15 cellular contexts compared by ENCODE assay signal in genomic region chr10:101216207-101216607, GRCh38. TPM values are rescaled to one million over a fixed set of nuclear protein-coding genes. Genes with fewer than 3 reads are reported as not detected.
DNase-seq lines count a peak whose midpoint lies in the region; ATAC-seq and TF ChIP-seq lines count a peak whose summit lies in the region.
"Had no signal": no experiment of that assay in that cellular context is flagged by ENCODE, and none has a peak within 500 bp of the region (broad histone marks: within the 10 kb centered on the region; RNA-seq: fewer than 3 reads in every experiment).

No MANE protein-coding gene starts in this region.

- H3K4me1 ChIP-seq in A673 (ENCODE audit: insufficient read depth, low read length, poor library complexity, severe bottlenecking) (peaks cover 27% of the 10 kb centered on the region), Caco-2 (peaks cover 9% of the 10 kb centered on the region; the same call in 1 of the 2 replicates), sigmoid colon (peaks cover 0 to 50% (median 45%) of the 10 kb centered on the region in 4 donors)

- H3K27me3 ChIP-seq in A673 (replicated peaks; ENCODE audit: insufficient read depth, low read depth, low read length, poor library complexity): peaks cover 69% of the 10 kb centered on the region
- no peaks in the 10 kb centered on the region; the same call in 1 of the 2 replicates for H3K27me3 ChIP-seq in Caco-2 (replicated peaks; ENCODE audit: control insufficient read depth, insufficient read depth, low read length)
- H3K27me3 ChIP-seq in sigmoid colon: peaks cover 67 to 99% (median 98%) of the 10 kb centered on the region in 3 donors

- BruUV-seq in A673 (replicated peaks; lab: Mats Ljungman, UMichigan) (no TSS peak), Caco-2 (replicated peaks; lab: Mats Ljungman, UMichigan) (no TSS peak)

- no peaks in the 10 kb centered on the region for H3K36me3 ChIP-seq in A673 (ENCODE audit: insufficient read depth, low read length, poor library complexity, severe bottlenecking)
- H3K36me3 ChIP-seq in Caco-2 (ENCODE audit: control insufficient read depth, insufficient read depth, low read length): no peaks in the 10 kb centered on the region
- no peaks in the 10 kb centered on the region for H3K36me3 ChIP-seq in sigmoid colon
- H3K36me3 ChIP-seq: prostate gland had no signal

- H3K36me3 Mint-ChIP-seq in Caco-2 (ENCODE audit: insufficient read depth, unreplicated experiment) (no peaks in the 10 kb centered on the region), memory B cell (no peaks in the 10 kb centered on the region)
- no peaks in the 10 kb centered on the region for H3K36me3 Mint-ChIP-seq in activated CD8-positive, alpha-beta T cell treated with anti-CD3 and anti-CD28 coated beads for 36 hours (ENCODE audit: low read depth)

- TF ChIP-seq CTCF in A673 (conservative IDR thresholded peaks at IDR 0.05; ENCODE audit: low read depth, low read length) (no peak), Caco-2 (IDR thresholded peaks at IDR 0.05; ENCODE audit: insufficient read depth in 1 of 2, low read depth in 1 of 2, low read length in 1 of 2, severe bottlenecking in 1 of 2, unreplicated experiment in 1 of 2) (no peak), sigmoid colon (IDR thresholded peaks at IDR 0.05) (no peak)
- no peak for TF ChIP-seq CTCF in activated CD8-positive, alpha-beta T cell treated with anti-CD3 and anti-CD28 coated beads for 36 hours (IDR thresholded peaks at IDR 0.05)

- H3K4me3 ChIP-seq in A673 (ENCODE audit: low read depth, low read length, poor library complexity, severe bottlenecking): peak overlapping the region; percentile 29
- no peak overlapping the region for H3K4me3 ChIP-seq in Caco-2 (ENCODE audit: low read depth, low read length)
- H3K4me3 ChIP-seq in sigmoid colon: no peak overlapping the region
- H3K4me3 ChIP-seq: prostate gland had no signal

- H3K9me3 ChIP-seq in A673 (ENCODE audit: low read depth, low read length, poor library complexity, severe bottlenecking) (no peaks in the 10 kb centered on the region), Caco-2 (no peaks in the 10 kb centered on the region), sigmoid colon (no peaks in the 10 kb centered on the region)
- H3K9me3 ChIP-seq: prostate gland had no signal

- POLR2A ChIA-PET in A673 (lab: Charles Lee; ENCODE audit: low non-redundant PET) (no interaction called here), Caco-2 (lab: Charles Lee) (no interaction called here)
- POLR2A ChIA-PET in activated CD8-positive, alpha-beta T cell treated with anti-CD3 and anti-CD28 coated beads for 36 hours (lab: Charles Lee): no interaction called here

- CTCF ChIA-PET in A673 (lab: Charles Lee) (interaction anchor here (1.0 kb wide), 1 partner anchor 602 kb away, joined by 3 read pairs; no protein-coding TSS in a partner anchor), Caco-2 (lab: Charles Lee) (interaction anchor here (0.5 kb wide), 1 partner anchor 41 kb away, joined by 4 read pairs; no protein-coding TSS in a partner anchor)
- CTCF ChIA-PET in activated CD8-positive, alpha-beta T cell treated with anti-CD3 and anti-CD28 coated beads for 36 hours (lab: Charles Lee): interaction anchor here (1.0 to 9.0 kb wide), 11 partner anchors 14 to 354 kb away, joined by 3 to 174 read pairs (median 4); partner anchors contain the start of gene LBX1

- TF ChIP-seq POLR2A in sigmoid colon (IDR thresholded peaks at IDR 0.05): no peak

- H3K9me3 Mint-ChIP-seq in Caco-2 (ENCODE audit: unreplicated experiment): no peaks in the 10 kb centered on the region
- H3K9me3 Mint-ChIP-seq in activated CD8-positive, alpha-beta T cell treated with anti-CD3 and anti-CD28 coated beads for 36 hours: no peaks in the 10 kb centered on the region
- H3K9me3 Mint-ChIP-seq in memory B cell: no peaks in the 10 kb centered on the region

- no peak for TF ChIP-seq EP300 in sigmoid colon (IDR thresholded peaks at IDR 0.05)

- H3K27me3 Mint-ChIP-seq in Caco-2 (ENCODE audit: insufficient read depth, unreplicated experiment) (peaks cover 33% of the 10 kb centered on the region), memory B cell (peaks cover 30% of the 10 kb centered on the region)
- peaks cover 80% of the 10 kb centered on the region for H3K27me3 Mint-ChIP-seq in activated CD8-positive, alpha-beta T cell treated with anti-CD3 and anti-CD28 coated beads for 36 hours

- H3K4me3 Mint-ChIP-seq in Caco-2 (ENCODE audit: unreplicated experiment) (peak overlapping the region; percentile 42), memory B cell (peak overlapping the region; percentile 33)
- H3K4me3 Mint-ChIP-seq in activated CD8-positive, alpha-beta T cell treated with anti-CD3 and anti-CD28 coated beads for 36 hours: peak overlapping the region; percentile 48

- 3 to 4% methylated on average over 26 of the region's 26 CpGs for WGBS in sigmoid colon, 2 donors

- no peak overlapping the region for H3K27ac Mint-ChIP-seq in Caco-2 (ENCODE audit: unreplicated experiment)
- H3K27ac Mint-ChIP-seq in activated CD8-positive, alpha-beta T cell treated with anti-CD3 and anti-CD28 coated beads for 36 hours: no peak overlapping the region
- H3K27ac Mint-ChIP-seq in memory B cell: peak overlapping the region; percentile 78

- peak; percentile 52 for DNase-seq in A673 (ENCODE audit: low spot score)
- DNase-seq in Caco-2: no peak
- DNase-seq in activated CD8-positive, alpha-beta T cell treated with anti-CD3 and anti-CD28 coated beads for 36 hours: peak; percentile 57
- no peak for DNase-seq in memory B cell (ENCODE audit: low spot score in 2 of 2)
- DNase-seq in sigmoid colon: no peak
- no peak for DNase-seq in NCI-H510A treated with DMSO at 0.1 percent for 48 hours (lab: John Stamatoyannopoulos, UW)
- DNase-seq in midbrain (lab: John Stamatoyannopoulos, UW): no peak
- DNase-seq: activated gamma-delta T cell treated with Interleukin-2 at 50 U/mL for 16 hours; cerebellar nuclear complex; NCI-H2171 treated with DMSO at 0.1 percent for 48 hours; stimulated activated CD4-positive, alpha-beta T cell treated with anti-CD3 and anti-CD28 coated beads, Interleukin-2, amount 100 ng/mL, for 24 hours had no signal

- no peak overlapping the region for H3K27ac ChIP-seq in A673 (ENCODE audit: low read depth, low read length, poor library complexity, severe bottlenecking)
- H3K27ac ChIP-seq in sigmoid colon: no peak overlapping the region
- H3K27ac ChIP-seq: C4-2B, prostate gland had no signal

- ATAC-seq in activated CD8-positive, alpha-beta T cell treated with anti-CD3 and anti-CD28 coated beads for 36 hours: peak; percentile 23
- ATAC-seq in memory B cell (ENCODE audit: low read depth) (no peak), GM19328 (IDR thresholded peaks at IDR 0.05; ENCODE audit: unreplicated experiment) (no peak)

- peaks cover 6% of the 10 kb centered on the region for H3K4me1 Mint-ChIP-seq in Caco-2 (ENCODE audit: low read depth, unreplicated experiment)
- peaks cover 27% of the 10 kb centered on the region for H3K4me1 Mint-ChIP-seq in activated CD8-positive, alpha-beta T cell treated with anti-CD3 and anti-CD28 coated beads for 36 hours (ENCODE audit: low read depth)
- peaks cover 14% of the 10 kb centered on the region for H3K4me1 Mint-ChIP-seq in memory B cell

- intact Hi-C loops in A673 (cut with micrococcal nuclease; ENCODE audit: unreplicated experiment): loop anchor here (5.0 to 10.0 kb wide), 2 partner anchors 51 to 799 kb away; no protein-coding TSS in a partner anchor
- intact Hi-C loops in Caco-2 (cut with micrococcal nuclease; ENCODE audit: unreplicated experiment): no loop called here
- intact Hi-C loops in activated CD8-positive, alpha-beta T cell treated with anti-CD3 and anti-CD28 coated beads for 36 hours (cut with micrococcal nuclease): loop anchor here (5.0 kb wide), 2 partner anchors 79 to 356 kb away; no protein-coding TSS in a partner anchor
- intact Hi-C loops in sigmoid colon (cut with DNase I): loop anchor here (5.0 to 10.0 kb wide), 2 partner anchors 226 to 569 kb away; partner anchors contain the start of gene NPM3

RNA-seq across cellular contexts. Expression of gene LBX1, which starts 13.1 kb away (rescaled TPM):
- not detected in 2 replicates for total RNA-seq in A673 (2021)
- total RNA-seq in Caco-2 (2022): not detected in 2 replicates
- not detected for total RNA-seq in activated CD8-positive, alpha-beta T cell treated with anti-CD3 and anti-CD28 coated beads for 36 hours
- not detected for total RNA-seq in sigmoid colon
- polyA plus RNA-seq in sigmoid colon: not detected
- total RNA-seq: prostate gland had no signal
- polyA plus RNA-seq: esophagus had no signal

Comparison
In these comparisons a context has a peak if more than half of its experiments do, and no peak if none do; other contexts are left out.
1. DNase-seq: peak in A673 (single experiment) and activated CD8-positive, alpha-beta T cell treated with anti-CD3 and anti-CD28 coated beads for 36 hours (single experiment); none in Caco-2 (0 of 2), memory B cell (0 of 2), sigmoid colon (single experiment), NCI-H510A treated with DMSO at 0.1 percent for 48 hours (single experiment) and midbrain (single experiment).
2. Peak in every context shown above with its lines, with median percentiles within 50 percentile points of each other: H3K4me3 Mint-ChIP-seq.